ENCODE assay signal across 1 cellular context in genomic region chr12:122965851-122966742, GRCh38.
TF ChIP-seq lines count a peak whose summit lies in the region.

Gene ABCB9, minus strand, starts transcription at chr12:122966463. Its CDS starts 6,228 bp downstream, at chr12:122960235.

TF ChIP-seq in IMR-90, 13 proteins besides CTCF, POLR2A, EP300 and RAD21 (continued from another document):
- TF ChIP-seq USF2 (IDR thresholded peaks at IDR 0.05; ENCODE audit: low read depth, low read length) = no peak
- TF ChIP-seq MXI1 (IDR thresholded peaks at IDR 0.05; ENCODE audit: borderline replicate concordance, low read depth, low read length) = peak; percentile 41; the same call in 1 of the 2 replicates
- peak; percentile 78; the same call in 1 of the 2 replicates for TF ChIP-seq MAZ (IDR thresholded peaks at IDR 0.05; ENCODE audit: borderline replicate concordance, low read depth, low read length)
TF ChIP-seq in IMR-90: peak in this region for 2.
